Comparison of ENCODE assay signal across 15 cellular contexts in genomic region chr16:89733322-89733721, GRCh38. TPM values are rescaled to one million over a fixed set of nuclear protein-coding genes. Genes with fewer than 3 reads are reported as not detected.
DNase-seq lines count a peak whose midpoint lies in the region; ATAC-seq, FAIRE-seq and TF ChIP-seq lines count a peak whose summit lies in the region.
"Had no signal": no experiment of that assay in that cellular context is flagged by ENCODE, and none has a peak within 500 bp of the region (broad histone marks: within the 10 kb centered on the region; RNA-seq: fewer than 3 reads in every experiment).

No MANE protein-coding gene starts in this region.

- BruUV-seq in HepG2 (replicated peaks; lab: Mats Ljungman, UMichigan): no TSS peak

- peaks cover 41 to 75% of the 10 kb centered on the region in 2 experiments for H3K36me3 ChIP-seq in HepG2 (replicated peaks in 1 of 2; ENCODE audit: control insufficient read depth in 1 of 2, insufficient read depth in 2 of 2, low read length in 2 of 2)
- H3K36me3 ChIP-seq in right lobe of liver: peaks cover 0 to 72% (median 45%) of the 10 kb centered on the region in 4 donors
- peaks cover 15 to 42% of the 10 kb centered on the region in 2 donors for H3K36me3 ChIP-seq in prostate gland

- no peak for TF ChIP-seq RAD21 in HepG2 (CRISPR knock-in tag; IDR thresholded peaks at IDR 0.05)

- TF ChIP-seq CTCF in HepG2 (CRISPR knock-in tag; IDR thresholded peaks at IDR 0.05) (no peak), right lobe of liver (IDR thresholded peaks at IDR 0.05) (no peak), natural killer cell (IDR thresholded peaks at IDR 0.05) (no peak), prostate gland (IDR thresholded peaks at IDR 0.05) (no peak), GM10266 (IDR thresholded peaks at IDR 0.05; ENCODE audit: control insufficient read depth, insufficient read depth, low read depth, missing control alignments) (no peak), osteocyte (IDR thresholded peaks at IDR 0.05) (no peak)

- POLR2A ChIA-PET in HepG2 (lab: Yijun Ruan, JAX): no interaction called here

- TF ChIP-seq POLR2A in HepG2 (IDR thresholded peaks at IDR 0.05; ENCODE audit: insufficient read depth in 1 of 2, low read depth in 2 of 2, low read length in 2 of 2) (peak in 1 of 2 experiments; percentile 54; a peak in 1 of 4 replicates), right lobe of liver (IDR thresholded peaks at IDR 0.05) (no peak), prostate gland (IDR thresholded peaks at IDR 0.05) (no peak)

- no peaks in the 10 kb centered on the region for H3K27me3 Mint-ChIP-seq in central memory CD8-positive, alpha-beta T cell
- H3K27me3 Mint-ChIP-seq in natural killer cell (ENCODE audit: low read depth in 2 of 2) (no peaks in the 10 kb centered on the region), osteocyte (ENCODE audit: unreplicated experiment) (no peaks in the 10 kb centered on the region)
- H3K27me3 Mint-ChIP-seq: B cell; CD4-positive, alpha-beta memory T cell had no signal

- no peaks in the 10 kb centered on the region for H3K79me2 ChIP-seq in HepG2 (ENCODE audit: insufficient read depth, low read length)

- CTCF ChIA-PET in HepG2 (lab: Yijun Ruan, JAX; ENCODE audit: low intra/inter-chr PET ratio, low total read pairs): no interaction called here

- FAIRE-seq in HepG2 (lab: Jason Lieb, UNC): no peak
- FAIRE-seq: D721Med had no signal

- intact Hi-C loops in HepG2 (cut with micrococcal nuclease; ENCODE audit: unreplicated experiment): no loop called here
- intact Hi-C loops in right lobe of liver (cut with DNase I): no loop called here
- intact Hi-C loops in natural killer cell (cut with micrococcal nuclease): no loop called here
- intact Hi-C loops in prostate gland (cut with DNase I): no loop called here

- in situ Hi-C loops in HepG2 (cut with HindIII; ENCODE audit: extremely low pct_ligation_motif_present, low pct_unique_long_range_greater_than_20kb): no loop called here

- H3K4me3 ChIP-seq in HepG2 (replicated peaks in 1 of 3; ENCODE audit: insufficient read depth in 1 of 3, low read depth in 2 of 3, low read length in 3 of 3): no peak overlapping the region
- no peak overlapping the region for H3K4me3 ChIP-seq in right lobe of liver
- H3K4me3 ChIP-seq in prostate gland: no peak overlapping the region

- peaks cover 21% of the 10 kb centered on the region for H3K4me1 ChIP-seq in HepG2 (ENCODE audit: insufficient read depth, low read length)
- H3K4me1 ChIP-seq in right lobe of liver: peaks cover 0 to 18% (median 6%) of the 10 kb centered on the region in 4 donors
- no peaks in the 10 kb centered on the region for H3K4me1 ChIP-seq in prostate gland (replicated peaks)

- H3K9ac ChIP-seq in HepG2 (ENCODE audit: insufficient read depth, low read depth, low read length): no peak overlapping the region

- peaks cover 96% of the 10 kb centered on the region for H3K36me3 Mint-ChIP-seq in central memory CD8-positive, alpha-beta T cell (ENCODE audit: insufficient read depth)
- H3K36me3 Mint-ChIP-seq in natural killer cell (peaks cover 7% of the 10 kb centered on the region), osteocyte (ENCODE audit: unreplicated experiment) (peaks cover 48% of the 10 kb centered on the region)

- H3K4me2 ChIP-seq in HepG2 (ENCODE audit: low read depth, low read length): no peak overlapping the region

- H2AFZ ChIP-seq in HepG2 (ENCODE audit: low read length): no peak overlapping the region

- no peak overlapping the region for H3K4me3 Mint-ChIP-seq in central memory CD8-positive, alpha-beta T cell
- H3K4me3 Mint-ChIP-seq in natural killer cell (no peak overlapping the region), osteocyte (ENCODE audit: unreplicated experiment) (no peak overlapping the region)
- H3K4me3 Mint-ChIP-seq: B cell had no signal

- H3K9me3 Mint-ChIP-seq in central memory CD8-positive, alpha-beta T cell: no peaks in the 10 kb centered on the region
- H3K9me3 Mint-ChIP-seq in natural killer cell (no peaks in the 10 kb centered on the region), osteocyte (ENCODE audit: unreplicated experiment) (no peaks in the 10 kb centered on the region)
- H3K9me3 Mint-ChIP-seq: CD4-positive, alpha-beta memory T cell had no signal

- H3K9me3 ChIP-seq in HepG2 (ENCODE audit: low read length): no peaks in the 10 kb centered on the region
- no peaks in the 10 kb centered on the region for H3K9me3 ChIP-seq in right lobe of liver
- no peaks in the 10 kb centered on the region for H3K9me3 ChIP-seq in prostate gland

- peaks cover 38% of the 10 kb centered on the region for H3K4me1 Mint-ChIP-seq in central memory CD8-positive, alpha-beta T cell
- H3K4me1 Mint-ChIP-seq in natural killer cell (peaks cover 38 to 57% of the 10 kb centered on the region in 2 donors), osteocyte (ENCODE audit: unreplicated experiment) (no peaks in the 10 kb centered on the region)

- peak overlapping the region; percentile 78 for H3K27ac Mint-ChIP-seq in central memory CD8-positive, alpha-beta T cell (ENCODE audit: low read depth)
- H3K27ac Mint-ChIP-seq in natural killer cell: peak overlapping the region; percentile 73 to 78
- H3K27ac Mint-ChIP-seq in osteocyte (ENCODE audit: unreplicated experiment): no peak overlapping the region
- H3K27ac Mint-ChIP-seq: B cell had no signal

- H3K27ac ChIP-seq in HepG2 (ENCODE audit: extremely low read length, insufficient read depth, low read length) (no peak overlapping the region), right lobe of liver (no peak overlapping the region), prostate gland (no peak overlapping the region)

- no peaks in the 10 kb centered on the region for H4K20me1 ChIP-seq in HepG2 (ENCODE audit: insufficient read depth, low read length)

- WGBS in HepG2 (ENCODE audit: low lambda C conversion rate): 96% methylated on average over 15 of the region's 17 CpGs
- WGBS in right lobe of liver (ENCODE audit: insufficient coverage, low coverage, low lambda C conversion rate, missing lambda C conversion rate): 100% methylated on average over 1 of the region's 17 CpGs
- WGBS in prostate gland: 89% methylated on average over 17 of the region's 17 CpGs

- no peaks in the 10 kb centered on the region for H3K27me3 ChIP-seq in HepG2 (ENCODE audit: control insufficient read depth in 1 of 2, insufficient read depth in 2 of 2, low read length in 2 of 2)
- H3K27me3 ChIP-seq in right lobe of liver: no peaks in the 10 kb centered on the region
- H3K27me3 ChIP-seq in prostate gland (replicated peaks; ENCODE audit: insufficient read depth): no peaks in the 10 kb centered on the region

- ATAC-seq in HepG2 (no peak), right lobe of liver (no peak), natural killer cell (no peak)
- ATAC-seq in central memory CD8-positive, alpha-beta T cell (replicated peaks; ENCODE audit: extremely low read depth, poor library complexity, severe bottlenecking): no peak

- DNase-seq in HepG2 (ENCODE audit: low spot score) (no peak), right lobe of liver (no peak), natural killer cell (no peak), prostate gland (ENCODE audit: low spot score) (no peak), GM10266 (ENCODE audit: extremely low spot score) (no peak), osteocyte (ENCODE audit: extremely low spot score, unreplicated experiment) (no peak)
- DNase-seq in central memory CD8-positive, alpha-beta T cell (ENCODE audit: low spot score in 2 of 2): no peak
- DNase-seq: C1 segment of cervical spinal cord; CD4-positive, alpha-beta memory T cell; DMS153; DND-41; GDM1; HCEC 1CT had no signal

- no peak for TF ChIP-seq EP300 in HepG2 (IDR thresholded peaks at IDR 0.05; ENCODE audit: low read depth in 2 of 2, low read length in 2 of 2)
- TF ChIP-seq EP300 in HepG2 (CRISPR knock-in tag; IDR thresholded peaks at IDR 0.05; ENCODE audit: borderline replicate concordance): no peak

RNA-seq across cellular contexts. Expression of gene ZNF276, which starts 12.0 kb away (rescaled TPM):
- 6.8 and 17.7 TPM in 2 replicates for total RNA-seq in HepG2 (2016; rRNA removed; fragmentation: Illumina TruSeq; extraction: Trizol)
- 4.4 and 4.7 TPM in 2 replicates for total RNA-seq in HepG2 (2016; cell fraction: cytosol; rRNA removed; fragmentation: Illumina TruSeq; extraction: Trizol; ENCODE audit: low read depth)
- 4.5 and 15.9 TPM in 2 replicates for total RNA-seq in HepG2 (2016; cell fraction: insoluble cytoplasmic fraction; rRNA removed; fragmentation: Illumina TruSeq; extraction: Trizol)
- 5.4 and 8.2 TPM in 2 replicates for total RNA-seq in HepG2 (2016; cell fraction: membrane; rRNA removed; fragmentation: Illumina TruSeq; extraction: Trizol)
- 22.3 and 26.8 TPM in 2 replicates for total RNA-seq in HepG2 (2016; cell fraction: nucleus; rRNA removed; fragmentation: Illumina TruSeq; extraction: Trizol)
- 18.0 and 24.3 TPM in 2 replicates for polyA plus RNA-seq in HepG2 (2011; rRNA removed)
- polyA plus RNA-seq in HepG2 (2011; cell fraction: cytosol; rRNA removed): 8.0 and 12.2 TPM in 2 replicates
- polyA plus RNA-seq in HepG2 (2011; cell fraction: nucleus; rRNA removed): 148 and 167 TPM in 2 replicates
- polyA plus RNA-seq in HepG2 (2012): 16.1 and 20.0 TPM in 2 replicates
- polyA plus RNA-seq in HepG2 (2016; cell fraction: cytosol; fragmentation: Illumina TruSeq; extraction: Trizol; ENCODE audit: low read depth): 2.3 and 3.4 TPM in 2 replicates
- 7.0 and 9.8 TPM in 2 replicates for polyA plus RNA-seq in HepG2 (2016; cell fraction: insoluble cytoplasmic fraction; fragmentation: Illumina TruSeq; extraction: Trizol; ENCODE audit: low read depth)
- 4.7 and 8.3 TPM in 2 replicates for polyA plus RNA-seq in HepG2 (2016; cell fraction: membrane; fragmentation: Illumina TruSeq; extraction: Trizol; ENCODE audit: low read depth)
- 66.1 and 72.8 TPM in 2 replicates for polyA plus RNA-seq in HepG2 (2016; cell fraction: nucleus; fragmentation: Illumina TruSeq; extraction: Trizol; ENCODE audit: insufficient read depth, low read depth)
- 14.5 and 22.1 TPM in 2 replicates for polyA minus RNA-seq in HepG2 (2011; rRNA and poly(A)+ RNA removed; ENCODE audit: low replicate concordance)
- polyA minus RNA-seq in HepG2 (2011; cell fraction: cytosol; rRNA and poly(A)+ RNA removed): 4.0 and 6.3 TPM in 2 replicates
- 27.8 and 28.5 TPM in 2 replicates for polyA minus RNA-seq in HepG2 (2011; cell fraction: nucleus; rRNA and poly(A)+ RNA removed)
- 10 to 100 TPM in 2 of 6 experiments, 1 to 10 TPM in 4; 6.9 to 13.4 (median 9.1) TPM for total RNA-seq in right lobe of liver
- total RNA-seq in natural killer cell: 100 to 1,000 TPM; 146 to 206 (median 186) TPM
- total RNA-seq in prostate gland: 10 to 100 TPM; 18.4 to 46.1 TPM
- total RNA-seq in osteocyte: 21.3 and 23.0 TPM in 2 replicates

RNA-seq across cellular contexts. Expression of gene VPS9D1, which starts 12.6 kb away (rescaled TPM):
- total RNA-seq in HepG2 (2016; rRNA removed; fragmentation: Illumina TruSeq; extraction: Trizol) (3.8 and 10.1 TPM in 2 replicates), right lobe of liver (10 to 100 TPM in 3 of 6 experiments, 1 to 10 TPM in 3; 5.6 to 12.4 (median 9.4) TPM), natural killer cell (10 to 100 TPM; 31.7 to 43.0 (median 35.4) TPM), prostate gland (10 to 100 TPM in 1 of 2 donors, 1 to 10 TPM in 1; 8.5 to 16.0 TPM), osteocyte (22.0 TPM in 2 replicates)
- 2.4 and 3.2 TPM in 2 replicates for total RNA-seq in HepG2 (2016; cell fraction: cytosol; rRNA removed; fragmentation: Illumina TruSeq; extraction: Trizol; ENCODE audit: low read depth)
- 4.2 and 9.2 TPM in 2 replicates for total RNA-seq in HepG2 (2016; cell fraction: insoluble cytoplasmic fraction; rRNA removed; fragmentation: Illumina TruSeq; extraction: Trizol)
- 5.2 and 6.8 TPM in 2 replicates for total RNA-seq in HepG2 (2016; cell fraction: membrane; rRNA removed; fragmentation: Illumina TruSeq; extraction: Trizol)
- 13.1 and 15.5 TPM in 2 replicates for total RNA-seq in HepG2 (2016; cell fraction: nucleus; rRNA removed; fragmentation: Illumina TruSeq; extraction: Trizol)
- polyA plus RNA-seq in HepG2 (2011; rRNA removed): 13.2 and 18.6 TPM in 2 replicates
- polyA plus RNA-seq in HepG2 (2011; cell fraction: cytosol; rRNA removed): 4.5 and 5.7 TPM in 2 replicates
- 111 and 130 TPM in 2 replicates for polyA plus RNA-seq in HepG2 (2011; cell fraction: nucleus; rRNA removed)
- 7.5 and 10.0 TPM in 2 replicates for polyA plus RNA-seq in HepG2 (2012)
- polyA plus RNA-seq in HepG2 (2016; cell fraction: cytosol; fragmentation: Illumina TruSeq; extraction: Trizol; ENCODE audit: low read depth): 2.5 and 3.3 TPM in 2 replicates
- polyA plus RNA-seq in HepG2 (2016; cell fraction: insoluble cytoplasmic fraction; fragmentation: Illumina TruSeq; extraction: Trizol; ENCODE audit: low read depth): 4.6 and 6.5 TPM in 2 replicates
- 5.7 and 6.3 TPM in 2 replicates for polyA plus RNA-seq in HepG2 (2016; cell fraction: membrane; fragmentation: Illumina TruSeq; extraction: Trizol; ENCODE audit: low read depth)
- polyA plus RNA-seq in HepG2 (2016; cell fraction: nucleus; fragmentation: Illumina TruSeq; extraction: Trizol; ENCODE audit: insufficient read depth, low read depth): 51.9 and 55.4 TPM in 2 replicates
- polyA minus RNA-seq in HepG2 (2011; rRNA and poly(A)+ RNA removed; ENCODE audit: low replicate concordance): 4.4 and 8.1 TPM in 2 replicates
- polyA minus RNA-seq in HepG2 (2011; cell fraction: cytosol; rRNA and poly(A)+ RNA removed): 2.2 and 5.0 TPM in 2 replicates
- 6.8 and 7.5 TPM in 2 replicates for polyA minus RNA-seq in HepG2 (2011; cell fraction: nucleus; rRNA and poly(A)+ RNA removed)

RNA-seq across cellular contexts. Expression of gene SPATA2L, which starts 31.8 kb away (rescaled TPM):
- total RNA-seq in HepG2 (2016; rRNA removed; fragmentation: Illumina TruSeq; extraction: Trizol): 17.0 and 20.7 TPM in 2 replicates
- 5.1 and 5.8 TPM in 2 replicates for total RNA-seq in HepG2 (2016; cell fraction: cytosol; rRNA removed; fragmentation: Illumina TruSeq; extraction: Trizol; ENCODE audit: low read depth)
- total RNA-seq in HepG2 (2016; cell fraction: insoluble cytoplasmic fraction; rRNA removed; fragmentation: Illumina TruSeq; extraction: Trizol): 16.3 and 20.7 TPM in 2 replicates
- 12.5 and 13.4 TPM in 2 replicates for total RNA-seq in HepG2 (2016; cell fraction: membrane; rRNA removed; fragmentation: Illumina TruSeq; extraction: Trizol)
- total RNA-seq in HepG2 (2016; cell fraction: nucleus; rRNA removed; fragmentation: Illumina TruSeq; extraction: Trizol): 9.5 and 13.5 TPM in 2 replicates
- 9.1 and 11.8 TPM in 2 replicates for polyA plus RNA-seq in HepG2 (2011; rRNA removed)
- 13.4 and 23.3 TPM in 2 replicates for polyA plus RNA-seq in HepG2 (2011; cell fraction: cytosol; rRNA removed)
- 26.3 and 28.3 TPM in 2 replicates for polyA plus RNA-seq in HepG2 (2011; cell fraction: nucleus; rRNA removed)
- 6.8 and 12.5 TPM in 2 replicates for polyA plus RNA-seq in HepG2 (2012)
- polyA plus RNA-seq in HepG2 (2016; cell fraction: cytosol; fragmentation: Illumina TruSeq; extraction: Trizol; ENCODE audit: low read depth): 3.0 and 3.1 TPM in 2 replicates
- 13.3 and 14.0 TPM in 2 replicates for polyA plus RNA-seq in HepG2 (2016; cell fraction: insoluble cytoplasmic fraction; fragmentation: Illumina TruSeq; extraction: Trizol; ENCODE audit: low read depth)
- 5.3 and 7.7 TPM in 2 replicates for polyA plus RNA-seq in HepG2 (2016; cell fraction: membrane; fragmentation: Illumina TruSeq; extraction: Trizol; ENCODE audit: low read depth)
- 14.9 and 15.5 TPM in 2 replicates for polyA plus RNA-seq in HepG2 (2016; cell fraction: nucleus; fragmentation: Illumina TruSeq; extraction: Trizol; ENCODE audit: insufficient read depth, low read depth)
- polyA minus RNA-seq in HepG2 (2011; rRNA and poly(A)+ RNA removed; ENCODE audit: low replicate concordance): 3.5 and 31.4 TPM in 2 replicates
- polyA minus RNA-seq in HepG2 (2011; cell fraction: cytosol; rRNA and poly(A)+ RNA removed): 16.7 and 20.7 TPM in 2 replicates
- polyA minus RNA-seq in HepG2 (2011; cell fraction: nucleus; rRNA and poly(A)+ RNA removed): 8.8 and 8.9 TPM in 2 replicates
- total RNA-seq in right lobe of liver: 10 to 100 TPM in 3 of 6 experiments, 1 to 10 TPM in 3; 5.6 to 17.9 (median 11.2) TPM
- total RNA-seq in natural killer cell: 10 to 100 TPM; 23.1 to 37.9 (median 24.0) TPM
- 10 to 100 TPM; 15.6 to 19.7 TPM for total RNA-seq in prostate gland
- total RNA-seq in osteocyte: 9.5 and 12.3 TPM in 2 replicates

RNA-seq across cellular contexts. Expression of gene CDK10, which starts 46.8 kb away (rescaled TPM):
- total RNA-seq in HepG2 (2016; rRNA removed; fragmentation: Illumina TruSeq; extraction: Trizol): 1.2 and 2.5 TPM in 2 replicates
- total RNA-seq in HepG2 (2016; cell fraction: cytosol; rRNA removed; fragmentation: Illumina TruSeq; extraction: Trizol; ENCODE audit: low read depth): 4.2 and 5.8 TPM in 2 replicates
- total RNA-seq in HepG2 (2016; cell fraction: insoluble cytoplasmic fraction; rRNA removed; fragmentation: Illumina TruSeq; extraction: Trizol): 1.4 and 2.6 TPM in 2 replicates
- total RNA-seq in HepG2 (2016; cell fraction: membrane; rRNA removed; fragmentation: Illumina TruSeq; extraction: Trizol): 3.5 TPM in 2 replicates
- total RNA-seq in HepG2 (2016; cell fraction: nucleus; rRNA removed; fragmentation: Illumina TruSeq; extraction: Trizol): 2.4 and 3.5 TPM in 2 replicates
- polyA plus RNA-seq in HepG2 (2011; rRNA removed): 3.9 and 4.3 TPM in 2 replicates
- polyA plus RNA-seq in HepG2 (2011; cell fraction: cytosol; rRNA removed): 1.5 and 2.1 TPM in 2 replicates
- polyA plus RNA-seq in HepG2 (2011; cell fraction: nucleus; rRNA removed): 28.1 and 29.8 TPM in 2 replicates
- 2.7 and 6.1 TPM in 2 replicates for polyA plus RNA-seq in HepG2 (2012)
- polyA plus RNA-seq in HepG2 (2016; cell fraction: cytosol; fragmentation: Illumina TruSeq; extraction: Trizol; ENCODE audit: low read depth): 1.1 TPM in 2 replicates
- polyA plus RNA-seq in HepG2 (2016; cell fraction: insoluble cytoplasmic fraction; fragmentation: Illumina TruSeq; extraction: Trizol; ENCODE audit: low read depth): 1.1 and 1.2 TPM in 2 replicates
- polyA plus RNA-seq in HepG2 (2016; cell fraction: membrane; fragmentation: Illumina TruSeq; extraction: Trizol; ENCODE audit: low read depth): 1.0 and 1.2 TPM in 2 replicates
- polyA plus RNA-seq in HepG2 (2016; cell fraction: nucleus; fragmentation: Illumina TruSeq; extraction: Trizol; ENCODE audit: insufficient read depth, low read depth): 11.0 and 12.6 TPM in 2 replicates
- 2.9 and 43.1 TPM in 2 replicates for polyA minus RNA-seq in HepG2 (2011; rRNA and poly(A)+ RNA removed; ENCODE audit: low replicate concordance)
- 1.6 and 2.8 TPM in 2 replicates for polyA minus RNA-seq in HepG2 (2011; cell fraction: cytosol; rRNA and poly(A)+ RNA removed)
- polyA minus RNA-seq in HepG2 (2011; cell fraction: nucleus; rRNA and poly(A)+ RNA removed): 4.5 and 5.8 TPM in 2 replicates
- total RNA-seq in right lobe of liver: 10 to 100 TPM; 35.0 to 72.2 (median 53.7) TPM
- total RNA-seq in natural killer cell: 100 to 1,000 TPM; 102 to 123 (median 114) TPM
- total RNA-seq in prostate gland: 10 to 100 TPM; 42.1 to 79.0 TPM
- 67.2 and 91.5 TPM in 2 replicates for total RNA-seq in osteocyte
